ENCODE assay signal across 9 cellular contexts in genomic region chr3:52195823-52196331, GRCh38. TPM values are rescaled to one million over a fixed set of nuclear protein-coding genes. Genes with fewer than 3 reads are reported as not detected.
DNase-seq lines count a peak whose midpoint lies in the region; ATAC-seq and TF ChIP-seq lines count a peak whose summit lies in the region.
"Had no signal": no experiment of that assay in that cellular context is flagged by ENCODE, and none has a peak within 500 bp of the region (broad histone marks: within the 10 kb centered on the region; RNA-seq: fewer than 3 reads in every experiment).

No MANE protein-coding gene starts in this region.

- H3K27me3 ChIP-seq in HL-60 (ENCODE audit: insufficient read depth, poor library complexity, severe bottlenecking) (no peaks in the 10 kb centered on the region), right cardiac atrium (ENCODE audit: control insufficient read depth, insufficient read depth) (no peaks in the 10 kb centered on the region)

- no peaks in the 10 kb centered on the region for H3K9me3 ChIP-seq in right cardiac atrium (ENCODE audit: control insufficient read depth, low read length)

- intact Hi-C loops in right cardiac atrium (cut with DNase I): no loop called here

- peak in 1 of 2 donors; percentile 4 for ATAC-seq in right cardiac atrium
- ATAC-seq in HG02798 (IDR thresholded peaks at IDR 0.05; ENCODE audit: poor library complexity, unreplicated experiment): no peak
- ATAC-seq in GM21723 (IDR thresholded peaks at IDR 0.05; ENCODE audit: unreplicated experiment): no peak

- H3K4me3 ChIP-seq in HL-60 (replicated peaks; ENCODE audit: insufficient read depth, low read length) (no peak overlapping the region), right cardiac atrium (ENCODE audit: low read length) (no peak overlapping the region)

- peaks cover 14% of the 10 kb centered on the region for H3K4me1 ChIP-seq in right cardiac atrium (ENCODE audit: control insufficient read depth, insufficient read depth, low read length)

- H3K27ac ChIP-seq in HL-60 (replicated peaks): peak overlapping the region; percentile 88
- peak overlapping the region; percentile 30 for H3K27ac ChIP-seq in right cardiac atrium (ENCODE audit: low read length)
- H3K27ac ChIP-seq in caudate nucleus (ENCODE audit: low read depth, low read length): no peak overlapping the region

- TF ChIP-seq CTCF in HL-60 (IDR thresholded peaks at IDR 0.05; ENCODE audit: insufficient read depth, low read length): no peak

- 64% methylated on average over 10 of the region's 10 CpGs for WGBS in right cardiac atrium

- DNase-seq in HL-60 (ENCODE audit: low read depth in 1 of 2, low spot score in 1 of 2) (peak; percentile 78 to 88), amniotic epithelial cell (ENCODE audit: low read depth) (peak; percentile 87), right cardiac atrium (peak in 2 of 3 donors; percentile 50 to 71), stromal cell of bone marrow (ENCODE audit: low read depth) (peak; percentile 69), OCI-M1 (lab: John Stamatoyannopoulos, UW) (no peak), caudate nucleus (lab: John Stamatoyannopoulos, UW) (no peak)

RNA-seq across cellular contexts. Expression of gene ALAS1, which starts 2.1 kb away (rescaled TPM):
- total RNA-seq in right cardiac atrium: 100 to 1,000 TPM in 3 of 4 donors, 10 to 100 TPM in 1; 95.7 to 123 (median 110) TPM
- 119 TPM for polyA plus RNA-seq in right cardiac atrium

RNA-seq across cellular contexts. Expression of gene TLR9, which starts 29.6 kb away (rescaled TPM):
- under 1 TPM; 0.09 to 0.24 (median 0.20) TPM for total RNA-seq in right cardiac atrium
- polyA plus RNA-seq in right cardiac atrium: 0.05 TPM
- total RNA-seq: H1 had no signal

RNA-seq across cellular contexts. Expression of gene POC1A, which starts 41.7 kb away (rescaled TPM):
- 1 to 10 TPM; 1.0 to 1.4 (median 1.3) TPM for total RNA-seq in right cardiac atrium
- polyA plus RNA-seq in right cardiac atrium: 0.75 TPM

RNA-seq across cellular contexts. Expression of gene TWF2, which starts 43.1 kb away (rescaled TPM):
- 10 to 100 TPM; 32.0 to 70.0 (median 45.0) TPM for total RNA-seq in right cardiac atrium
- polyA plus RNA-seq in right cardiac atrium: 56.5 TPM

RNA-seq across cellular contexts. Expression of gene PPM1M, which starts 49.7 kb away (rescaled TPM):
- total RNA-seq in right cardiac atrium: 10 to 100 TPM; 11.3 to 16.3 (median 14.7) TPM
- 9.5 TPM for polyA plus RNA-seq in right cardiac atrium

Comparison
In these comparisons a context has a peak if more than half of its experiments do, and no peak if none do; other contexts are left out.
1. DNase-seq: peak in HL-60 (2 of 2), amniotic epithelial cell (single experiment), right cardiac atrium (2 of 3) and stromal cell of bone marrow (single experiment); none in OCI-M1 (single experiment) and caudate nucleus (0 of 61).